In genomic region chr17:82887255-82888164, GRCh38 we compare ENCODE assay signal across 14 cellular contexts. TPM values are rescaled to one million over a fixed set of nuclear protein-coding genes. Genes with fewer than 3 reads are reported as not detected.
DNase-seq lines count a peak whose midpoint lies in the region; ATAC-seq, FAIRE-seq and TF ChIP-seq lines count a peak whose summit lies in the region.
"Had no signal": no experiment of that assay in that cellular context is flagged by ENCODE, and none has a peak within 500 bp of the region (broad histone marks: within the 10 kb centered on the region; RNA-seq: fewer than 3 reads in every experiment).

No MANE protein-coding gene starts in this region.

- H3K9me3 Mint-ChIP-seq in activated CD4-positive, alpha-beta T cell treated with anti-CD3 and anti-CD28 coated beads for 36 hours (ENCODE audit: low read depth) = no peaks in the 10 kb centered on the region
- H3K9me3 Mint-ChIP-seq in effector memory CD8-positive, alpha-beta T cell = no peaks in the 10 kb centered on the region

- intact Hi-C loops in activated CD4-positive, alpha-beta T cell treated with anti-CD3 and anti-CD28 coated beads for 36 hours (cut with DNase I, micrococcal nuclease) = no loop called here

- no peak overlapping the region for H3K4me3 Mint-ChIP-seq in activated CD4-positive, alpha-beta T cell treated with anti-CD3 and anti-CD28 coated beads for 36 hours
- H3K4me3 Mint-ChIP-seq in effector memory CD8-positive, alpha-beta T cell = peak overlapping the region; percentile 8 to 33

- TF ChIP-seq CTCF in D721Med (IDR thresholded peaks at IDR 0.05; ENCODE audit: insufficient read depth, missing control alignments) = no peak

- H3K36me3 Mint-ChIP-seq in activated CD4-positive, alpha-beta T cell treated with anti-CD3 and anti-CD28 coated beads for 36 hours (ENCODE audit: low read depth) = peaks cover 21% of the 10 kb centered on the region
- H3K36me3 Mint-ChIP-seq in effector memory CD8-positive, alpha-beta T cell (ENCODE audit: insufficient read depth) = peaks cover 42% of the 10 kb centered on the region

- peak overlapping the region; percentile 38 for H3K27ac Mint-ChIP-seq in activated CD4-positive, alpha-beta T cell treated with anti-CD3 and anti-CD28 coated beads for 36 hours
- H3K27ac Mint-ChIP-seq in effector memory CD8-positive, alpha-beta T cell = peak overlapping the region in 1 of 2 donors; percentile 70

- no peak for FAIRE-seq in D721Med (lab: Jason Lieb, UNC)

- no peak for DNase-seq in activated CD4-positive, alpha-beta T cell treated with anti-CD3 and anti-CD28 coated beads for 36 hours
- no peak for DNase-seq in activated CD4-positive, alpha-beta T cell treated with anti-CD3 and anti-CD28 coated beads, Interleukin-2, amount 50 U/mL, for 48 hours
- DNase-seq in NOMO-1 treated with DMSO at 0.1 percent for 48 hours (lab: John Stamatoyannopoulos, UW; ENCODE audit: unreplicated experiment) (peak; percentile 77), renal cortical epithelial cell (ENCODE audit: low read depth) (peak; percentile 19), D721Med (ENCODE audit: insufficient read length, low spot score) (no peak)
- no peak for DNase-seq in effector memory CD8-positive, alpha-beta T cell
- DNase-seq: activated effector memory CD4-positive, alpha-beta T cell treated with Interleukin-2 at 50 U/mL for 16 hours; GF-D8; NK-92 treated with Interleukin-12 subunit alpha and Interleukin-12 subunit beta, amount 100 ng/mL, for 24 hours; T1000 had no signal

- H3K4me1 Mint-ChIP-seq in activated CD4-positive, alpha-beta T cell treated with anti-CD3 and anti-CD28 coated beads for 36 hours = peaks cover 56% of the 10 kb centered on the region
- peaks cover 51 to 54% of the 10 kb centered on the region in 2 donors for H3K4me1 Mint-ChIP-seq in effector memory CD8-positive, alpha-beta T cell (ENCODE audit: low read depth in 2 of 2)

- H3K27me3 Mint-ChIP-seq in activated CD4-positive, alpha-beta T cell treated with anti-CD3 and anti-CD28 coated beads for 36 hours = no peaks in the 10 kb centered on the region
- no peaks in the 10 kb centered on the region for H3K27me3 Mint-ChIP-seq in effector memory CD8-positive, alpha-beta T cell

- CTCF ChIA-PET in activated CD4-positive, alpha-beta T cell treated with anti-CD3 and anti-CD28 coated beads for 36 hours (lab: Charles Lee) = no interaction called here

- POLR2A ChIA-PET in activated CD4-positive, alpha-beta T cell treated with anti-CD3 and anti-CD28 coated beads for 36 hours (lab: Charles Lee) = interaction anchor here (1.0 kb wide), 1 partner anchor 19 kb away, joined by 3 read pairs; no protein-coding TSS in a partner anchor

- ATAC-seq in activated CD4-positive, alpha-beta T cell treated with anti-CD3 and anti-CD28 coated beads for 36 hours = no peak
- ATAC-seq in effector memory CD8-positive, alpha-beta T cell (replicated peaks) = no peak
- ATAC-seq in GM18861 (IDR thresholded peaks at IDR 0.05; ENCODE audit: unreplicated experiment) (no peak), HG03460 (IDR thresholded peaks at IDR 0.05; ENCODE audit: unreplicated experiment) (no peak)
- ATAC-seq: sciatic nerve had no signal

RNA-seq across cellular contexts. Expression of gene ZNF750, which starts 47.7 kb away (rescaled TPM):
- not detected for total RNA-seq in activated CD4-positive, alpha-beta T cell treated with anti-CD3 and anti-CD28 coated beads for 36 hours
- total RNA-seq in renal cortical epithelial cell = not detected in 2 replicates
- total RNA-seq: A673, sciatic nerve had no signal

Comparison
In these comparisons a context has a peak if more than half of its experiments do, and no peak if none do; other contexts are left out.
1. DNase-seq: peak in NOMO-1 treated with DMSO at 0.1 percent for 48 hours (single experiment) and renal cortical epithelial cell (single experiment); none in activated CD4-positive, alpha-beta T cell treated with anti-CD3 and anti-CD28 coated beads for 36 hours (single experiment), activated CD4-positive, alpha-beta T cell treated with anti-CD3 and anti-CD28 coated beads, Interleukin-2, amount 50 U/mL, for 48 hours (0 of 2), effector memory CD8-positive, alpha-beta T cell (0 of 3) and D721Med (single experiment).